Comparison of ENCODE assay signal across 17 cellular contexts in the genomic region with DNA sequence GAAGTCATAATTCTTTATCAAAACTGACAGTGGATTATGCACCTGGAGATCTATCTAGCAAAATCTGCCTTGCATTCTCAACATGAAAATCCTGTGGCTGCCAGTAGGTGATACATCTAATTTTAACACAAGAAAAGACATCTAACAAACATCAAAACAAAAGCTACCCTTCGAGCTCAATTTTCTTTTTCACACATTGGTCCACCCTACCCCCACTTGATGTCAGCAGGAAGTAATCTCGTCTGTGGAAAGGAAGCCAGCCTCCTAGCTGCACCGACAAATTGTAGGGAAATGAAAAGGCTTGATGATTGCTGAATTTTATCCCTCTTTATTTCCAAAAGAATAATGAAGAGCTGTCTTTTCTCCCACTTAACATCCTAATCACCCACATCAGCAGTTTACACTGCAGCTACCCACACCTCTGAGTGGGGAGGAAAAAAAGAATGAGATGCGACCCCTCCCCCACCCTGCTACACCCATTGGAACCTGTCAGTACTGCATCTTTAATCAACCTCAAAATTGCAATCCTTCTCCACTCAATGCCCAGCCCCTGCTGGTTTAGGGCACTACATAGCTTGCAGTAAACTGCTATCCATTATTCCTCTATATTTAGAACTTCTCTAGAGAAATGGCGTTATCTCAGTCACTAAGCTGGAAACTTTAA. TPM values are rescaled to one million over a fixed set of nuclear protein-coding genes. Genes with fewer than 3 reads are reported as not detected.
DNase-seq lines count a peak whose midpoint lies in the region; ATAC-seq and TF ChIP-seq lines count a peak whose summit lies in the region.
"Had no signal": no experiment of that assay in that cellular context is flagged by ENCODE, and none has a peak within 500 bp of the region (broad histone marks: within the 10 kb centered on the region; RNA-seq: fewer than 3 reads in every experiment).

No MANE protein-coding gene starts in this region.

- no peaks in the 10 kb centered on the region for H3K79me2 ChIP-seq in MM.1S (ENCODE audit: low read length)

- CTCF ChIA-PET in activated CD8-positive, alpha-beta T cell treated with anti-CD3 and anti-CD28 coated beads for 36 hours (lab: Charles Lee): interaction anchor here (0.6 to 3.1 kb wide), 14 partner anchors 9 to 252 kb away, joined by 3 to 21 read pairs (median 3); no protein-coding TSS in a partner anchor

- intact Hi-C loops in cardiac septum (cut with DNase I) (no loop called here), thyroid gland (cut with DNase I) (no loop called here)
- intact Hi-C loops in activated CD8-positive, alpha-beta T cell treated with anti-CD3 and anti-CD28 coated beads for 36 hours (cut with micrococcal nuclease): no loop called here

- H3K27ac Mint-ChIP-seq in activated CD8-positive, alpha-beta T cell treated with anti-CD3 and anti-CD28 coated beads for 36 hours: no peak overlapping the region
- H3K27ac Mint-ChIP-seq in stimulated activated effector memory CD8-positive, alpha-beta T cell treated with anti-CD3 and anti-CD28 coated beads, Interleukin-12 subunit alpha, Interleukin-12 subunit beta, amount 100 ng/mL, for 72 hours: no peak overlapping the region
- H3K27ac Mint-ChIP-seq: activated naive CD8-positive, alpha-beta T cell; T-helper 1 cell treated with Interleukin-12 subunit alpha and Interleukin-12 subunit beta and Interleukin-4 antibody, amounts not matched to agents 30 μg/mL and 1 μg/mL, for 36 hours had no signal

- POLR2A ChIA-PET in activated CD8-positive, alpha-beta T cell treated with anti-CD3 and anti-CD28 coated beads for 36 hours (lab: Charles Lee): no interaction called here

- H3K4me2 ChIP-seq in MM.1S (ENCODE audit: low read depth, low read length): no peak overlapping the region

- H3K27me3 ChIP-seq in cardiac muscle cell: no peaks in the 10 kb centered on the region
- no peaks in the 10 kb centered on the region for H3K27me3 ChIP-seq in thyroid gland
- H3K27me3 ChIP-seq in MM.1S (replicated peaks; ENCODE audit: insufficient read depth, low read length): no peaks in the 10 kb centered on the region
- H3K27me3 ChIP-seq: sigmoid colon, transverse colon had no signal

- no peak for TF ChIP-seq POLR2A in thyroid gland (IDR thresholded peaks at IDR 0.05)

- H2AFZ ChIP-seq in MM.1S (ENCODE audit: low read length): no peak overlapping the region

- no peak overlapping the region for H3K9ac ChIP-seq in MM.1S (ENCODE audit: low read length)

- H3K4me3 Mint-ChIP-seq in activated CD8-positive, alpha-beta T cell treated with anti-CD3 and anti-CD28 coated beads for 36 hours: peak overlapping the region; percentile 9
- peak overlapping the region; percentile 18 for H3K4me3 Mint-ChIP-seq in stimulated activated effector memory CD8-positive, alpha-beta T cell treated with anti-CD3 and anti-CD28 coated beads, Interleukin-12 subunit alpha, Interleukin-12 subunit beta, amount 100 ng/mL, for 72 hours
- H3K4me3 Mint-ChIP-seq: activated naive CD8-positive, alpha-beta T cell; T-helper 1 cell treated with Interleukin-12 subunit alpha and Interleukin-12 subunit beta and Interleukin-4 antibody, amounts not matched to agents 30 μg/mL and 1 μg/mL, for 36 hours had no signal

- H3K27ac ChIP-seq in cardiac muscle cell (peak overlapping the region; percentile 63), thyroid gland (no peak overlapping the region), MM.1S (ENCODE audit: low read length) (no peak overlapping the region)
- H3K27ac ChIP-seq: sigmoid colon, transverse colon had no signal

- TF ChIP-seq CTCF in cardiac muscle cell (IDR thresholded peaks at IDR 0.05; ENCODE audit: low read depth, low read length) (no peak), thyroid gland (IDR thresholded peaks at IDR 0.05) (peak in 1 of 6 experiments; percentile 31), MM.1S (IDR thresholded peaks at IDR 0.05; ENCODE audit: low read length) (no peak)
- peak; percentile 11 for TF ChIP-seq CTCF in activated CD8-positive, alpha-beta T cell treated with anti-CD3 and anti-CD28 coated beads for 36 hours (IDR thresholded peaks at IDR 0.05)

- H3K9me3 ChIP-seq in cardiac muscle cell (ENCODE audit: low read depth) (no peaks in the 10 kb centered on the region), thyroid gland (no peaks in the 10 kb centered on the region), MM.1S (replicated peaks; ENCODE audit: insufficient read depth, low read length) (no peaks in the 10 kb centered on the region)
- H3K9me3 ChIP-seq: MG63, sigmoid colon, transverse colon had no signal

- H3K9me3 Mint-ChIP-seq in activated CD8-positive, alpha-beta T cell treated with anti-CD3 and anti-CD28 coated beads for 36 hours: no peaks in the 10 kb centered on the region
- H3K9me3 Mint-ChIP-seq in stimulated activated effector memory CD8-positive, alpha-beta T cell treated with anti-CD3 and anti-CD28 coated beads, Interleukin-12 subunit alpha, Interleukin-12 subunit beta, amount 100 ng/mL, for 72 hours: no peaks in the 10 kb centered on the region
- H3K9me3 Mint-ChIP-seq: T-helper 1 cell treated with Interleukin-12 subunit alpha and Interleukin-12 subunit beta and Interleukin-4 antibody, amounts not matched to agents 30 μg/mL and 1 μg/mL, for 36 hours had no signal

- DNase-seq in cardiac muscle cell (ENCODE audit: low read depth in 1 of 2, low spot score in 1 of 2) (peak in 1 of 2 donors; percentile 55), cardiac septum (ENCODE audit: low spot score) (no peak), NCI-H1417 treated with DMSO at 0.1 percent for 48 hours (lab: John Stamatoyannopoulos, UW) (peak; percentile 59), thyroid gland (no peak), MM.1S (no peak), activated gamma-delta T cell (lab: John Stamatoyannopoulos, UW) (no peak)
- peak; percentile 6 for DNase-seq in activated CD8-positive, alpha-beta T cell treated with anti-CD3 and anti-CD28 coated beads for 36 hours
- peak in 1 of 2 donors; percentile 45 for DNase-seq in stimulated activated effector memory CD8-positive, alpha-beta T cell treated with anti-CD3 and anti-CD28 coated beads, Interleukin-12 subunit alpha, Interleukin-12 subunit beta, amount 100 ng/mL, for 72 hours (ENCODE audit: low spot score in 2 of 2)
- DNase-seq: foreskin fibroblast, mammary epithelial cell, MG63, NCI-H510A, sigmoid colon, transverse colon had no signal

- H3K36me3 ChIP-seq in cardiac muscle cell (no peaks in the 10 kb centered on the region), thyroid gland (no peaks in the 10 kb centered on the region), MM.1S (replicated peaks; ENCODE audit: insufficient read depth, low read length) (no peaks in the 10 kb centered on the region)
- H3K36me3 ChIP-seq: MG63, sigmoid colon, transverse colon had no signal

- no peaks in the 10 kb centered on the region for H4K20me1 ChIP-seq in MM.1S (ENCODE audit: insufficient read depth, low read length)

- peaks cover 10% of the 10 kb centered on the region for H3K4me1 Mint-ChIP-seq in activated CD8-positive, alpha-beta T cell treated with anti-CD3 and anti-CD28 coated beads for 36 hours (ENCODE audit: low read depth)
- H3K4me1 Mint-ChIP-seq in stimulated activated effector memory CD8-positive, alpha-beta T cell treated with anti-CD3 and anti-CD28 coated beads, Interleukin-12 subunit alpha, Interleukin-12 subunit beta, amount 100 ng/mL, for 72 hours: peaks cover 9% of the 10 kb centered on the region

- no peak overlapping the region for H3K4me3 ChIP-seq in cardiac muscle cell
- H3K4me3 ChIP-seq in thyroid gland (replicated peaks in 1 of 3): no peak overlapping the region
- H3K4me3 ChIP-seq in MM.1S (ENCODE audit: low read length): no peak overlapping the region
- H3K4me3 ChIP-seq: MG63, sigmoid colon, transverse colon had no signal

- H3K27me3 Mint-ChIP-seq in activated CD8-positive, alpha-beta T cell treated with anti-CD3 and anti-CD28 coated beads for 36 hours: peaks cover 7% of the 10 kb centered on the region

- peak; percentile 24 for ATAC-seq in activated CD8-positive, alpha-beta T cell treated with anti-CD3 and anti-CD28 coated beads for 36 hours
- no peak for ATAC-seq in stimulated activated effector memory CD8-positive, alpha-beta T cell treated with anti-CD3 and anti-CD28 coated beads, Interleukin-12 subunit alpha, Interleukin-12 subunit beta, amount 100 ng/mL, for 72 hours

- no peaks in the 10 kb centered on the region for H3K36me3 Mint-ChIP-seq in activated CD8-positive, alpha-beta T cell treated with anti-CD3 and anti-CD28 coated beads for 36 hours (ENCODE audit: low read depth)
- H3K36me3 Mint-ChIP-seq in stimulated activated effector memory CD8-positive, alpha-beta T cell treated with anti-CD3 and anti-CD28 coated beads, Interleukin-12 subunit alpha, Interleukin-12 subunit beta, amount 100 ng/mL, for 72 hours: no peaks in the 10 kb centered on the region
- H3K36me3 Mint-ChIP-seq: activated naive CD8-positive, alpha-beta T cell had no signal

- peaks cover 20% of the 10 kb centered on the region for H3K4me1 ChIP-seq in cardiac muscle cell (ENCODE audit: low read depth)
- H3K4me1 ChIP-seq in thyroid gland: peaks cover 7 to 14% of the 10 kb centered on the region in 2 donors
- H3K4me1 ChIP-seq in MM.1S (ENCODE audit: low read length): no peaks in the 10 kb centered on the region
- H3K4me1 ChIP-seq: sigmoid colon, transverse colon had no signal

- H3F3A ChIP-seq in MM.1S (ENCODE audit: insufficient read depth, low read length): no peaks in the 10 kb centered on the region

- H3K9me2 ChIP-seq in MM.1S (replicated peaks; ENCODE audit: insufficient read depth, low read length): no peaks in the 10 kb centered on the region

- WGBS in thyroid gland, 2 donors: 48 to 57% methylated on average over 5 of the region's 5 CpGs

RNA-seq across cellular contexts. Expression of a gene that starts 10.6 kb away (rescaled TPM):
- total RNA-seq in cardiac muscle cell (30.6 and 49.5 TPM in 2 replicates), cardiac septum (86.9 TPM), thyroid gland (100 to 1,000 TPM in 2 of 4 donors, 10 to 100 TPM in 2; 79.8 to 182 (median 111) TPM)
- polyA plus RNA-seq in cardiac muscle cell: 75.3 and 95.2 TPM in 2 replicates
- total RNA-seq in activated CD8-positive, alpha-beta T cell treated with anti-CD3 and anti-CD28 coated beads for 36 hours: not detected
- total RNA-seq: bronchial epithelial cell, mammary epithelial cell had no signal

RNA-seq across cellular contexts. Expression of a gene that starts 37.6 kb away (rescaled TPM):
- total RNA-seq in cardiac muscle cell: 19.0 and 30.5 TPM in 2 replicates
- 15.8 and 16.0 TPM in 2 replicates for polyA plus RNA-seq in cardiac muscle cell
- total RNA-seq in cardiac septum: 33.6 TPM
- total RNA-seq in activated CD8-positive, alpha-beta T cell treated with anti-CD3 and anti-CD28 coated beads for 36 hours: 1 to 10 TPM; 1.7 to 1.8 TPM
- total RNA-seq in thyroid gland: 10 to 100 TPM; 11.7 to 54.3 (median 41.4) TPM
- total RNA-seq: mammary epithelial cell had no signal

Comparison
In these comparisons a context has a peak if more than half of its experiments do, and no peak if none do; other contexts are left out.
1. DNase-seq: peak in NCI-H1417 treated with DMSO at 0.1 percent for 48 hours (single experiment) and activated CD8-positive, alpha-beta T cell treated with anti-CD3 and anti-CD28 coated beads for 36 hours (single experiment); none in cardiac septum (single experiment), thyroid gland (0 of 2), MM.1S (single experiment) and activated gamma-delta T cell (single experiment).
2. RNA of a gene that starts 10.6 kb away (total RNA-seq): 79.8 to 182 TPM in thyroid gland, 86.9 TPM in cardiac septum (single experiment) and 30.6 to 49.5 TPM in cardiac muscle cell; not detected in activated CD8-positive, alpha-beta T cell treated with anti-CD3 and anti-CD28 coated beads for 36 hours; every median in the first group is over 10 times any median in the second.